8 cellular contexts compared by ENCODE assay signal in the genomic region with DNA sequence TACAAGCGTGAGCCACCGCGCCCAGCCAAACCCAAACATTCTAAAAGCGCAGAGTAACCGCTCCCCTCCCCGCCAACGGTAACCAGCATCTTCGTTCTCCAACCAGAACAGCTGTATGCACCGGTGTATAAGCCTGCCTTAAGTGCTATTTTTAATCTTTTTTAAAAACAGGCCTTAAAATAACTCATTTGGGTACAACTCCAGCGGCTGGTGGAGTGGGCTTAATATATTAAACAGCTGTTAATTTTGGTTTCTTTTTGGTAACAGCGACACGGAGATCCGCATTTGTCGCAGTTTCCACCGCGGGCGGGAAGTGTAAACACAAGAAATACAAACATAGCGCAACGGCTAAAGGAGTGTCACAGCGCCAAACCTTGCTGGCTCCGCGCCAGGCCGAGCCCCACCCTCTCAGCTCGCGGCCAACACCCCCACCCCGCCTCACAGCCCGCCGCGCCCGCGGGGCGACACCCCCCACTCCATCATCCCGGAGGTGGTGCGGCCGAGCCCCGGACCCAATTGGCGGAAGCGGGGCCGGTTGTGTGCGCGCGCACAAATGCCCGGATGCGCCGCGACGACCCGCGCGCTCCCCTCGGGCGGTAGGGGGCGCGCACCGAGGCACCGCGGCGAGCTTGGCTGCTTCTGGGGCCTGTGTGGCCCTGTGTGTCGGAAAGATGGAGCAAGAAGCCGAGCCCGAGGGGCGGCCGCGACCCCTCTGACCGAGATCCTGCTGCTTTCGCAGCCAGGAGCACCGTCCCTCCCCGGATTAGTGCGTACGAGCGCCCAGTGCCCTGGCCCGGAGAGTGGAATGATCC. TPM values are rescaled to one million over a fixed set of nuclear protein-coding genes. Genes with fewer than 3 reads are reported as not detected.
A peak's percentile ranks its signal among the peaks of the same experiment; 100 is the strongest.
DNase-seq lines count a peak whose midpoint lies in the region; ATAC-seq and TF ChIP-seq lines count a peak whose summit lies in the region.

Gene MDM2, plus strand, starts transcription at position 602 of the 812 bp plus-strand sequence. CDS start 301 bp downstream, outside the sequence.

- peak in 1 of 4 donors; percentile 50 for TF ChIP-seq EP300 in upper lobe of left lung (IDR thresholded peaks at IDR 0.05)

- H3K4me3 ChIP-seq in adipocyte (ENCODE audit: low read length), result peak within 1 kb of the TSS; percentile 81
- H3K4me3 ChIP-seq in upper lobe of left lung, result peak within 1 kb of the TSS; percentile 71 to 92 (median 85)

- TF ChIP-seq POLR2A in upper lobe of left lung (IDR thresholded peaks at IDR 0.05), result peak in 3 of 4 donors; percentile 74 to 96 (median 82)

- peak within 1 kb of the TSS; percentile 100 for H3K9ac ChIP-seq in adipocyte (ENCODE audit: low read length)

- peak within 1 kb of the TSS; percentile 96 to 99 (median 97) for H3K27ac ChIP-seq in upper lobe of left lung

- peak; percentile 97 for DNase-seq in GM13977 (ENCODE audit: low spot score)
- peak; percentile 74 for DNase-seq in NCI-H1436 treated with DMSO at 0.1 percent for 48 hours (lab: John Stamatoyannopoulos, UW)
- peak; percentile 97 for DNase-seq in T follicular helper cell (ENCODE audit: low read depth)
- DNase-seq in adipocyte (ENCODE audit: low read depth), result peak; percentile 96
- DNase-seq in cardiac septum (ENCODE audit: low spot score), result peak; percentile 95
- DNase-seq in posterior vena cava (ENCODE audit: low spot score), result peak; percentile 99
- DNase-seq in upper lobe of left lung, result peak; percentile 97 to 100

- H3K9me3 ChIP-seq in adipocyte (ENCODE audit: control insufficient read depth, low read length), result no peaks in the 10 kb centered on the region
- H3K9me3 ChIP-seq in upper lobe of left lung, result no peaks in the 10 kb centered on the region

- ATAC-seq in HG02870 (IDR thresholded peaks at IDR 0.05; ENCODE audit: unreplicated experiment) (peak; percentile 67), upper lobe of left lung (ENCODE audit: low FRiP score in 2 of 2) (peak; percentile 95 to 98)

- H3K36me3 ChIP-seq in adipocyte (ENCODE audit: control insufficient read depth, insufficient read depth, low read length, severe bottlenecking) (peaks cover 24% of the 10 kb centered on the region), upper lobe of left lung (peaks cover 0 to 23% (median 8%) of the 10 kb centered on the region in 4 donors)

- in situ Hi-C loops in GM13977 (cut with MboI; ENCODE audit: low pct_unique_long_range_greater_than_20kb, low sequenced_read_pairs, unreplicated experiment), result no loop called here

- intact Hi-C loops in cardiac septum (cut with DNase I) (loop anchor here (2.0 to 5.0 kb wide), 2 partner anchors 61 to 195 kb away; partner anchors contain the start of genes RAP1B and SLC35E3), posterior vena cava (cut with DNase I) (loop anchor here in 1 of 2 donors (5.0 kb wide), 1 partner anchor 60 kb away; the partner anchor contains the start of gene SLC35E3)

- peaks cover 24% of the 10 kb centered on the region for H3K4me1 ChIP-seq in adipocyte (ENCODE audit: control insufficient read depth, insufficient read depth, low read length)
- peaks cover 14 to 39% (median 23%) of the 10 kb centered on the region in 4 donors for H3K4me1 ChIP-seq in upper lobe of left lung

- 1% methylated on average over 15 to 36 of the region's 72 CpGs for WGBS in upper lobe of left lung, 2 donors

- no peaks in the 10 kb centered on the region for H3K27me3 ChIP-seq in adipocyte (replicated peaks; ENCODE audit: control insufficient read depth, insufficient read depth, low read length)
- H3K27me3 ChIP-seq in upper lobe of left lung, result no peaks in the 10 kb centered on the region

- TF ChIP-seq CTCF in GM13977 (IDR thresholded peaks at IDR 0.05; ENCODE audit: extremely low read depth, insufficient read depth, missing control alignments) (peak; percentile 85), upper lobe of left lung (IDR thresholded peaks at IDR 0.05) (peak; percentile 60 to 96 (median 95))

RNA-seq across cellular contexts. Expression of gene MDM2, which starts in this region (rescaled TPM):
- total RNA-seq in cardiac septum, result 47.9 TPM
- total RNA-seq in posterior vena cava, result 100 to 1,000 TPM; 114 to 126 TPM
- 100 to 1,000 TPM in 3 of 6 donors, 10 to 100 TPM in 3; 64.6 to 162 (median 108) TPM for total RNA-seq in upper lobe of left lung

Comparison
In these comparisons a context has a peak if more than half of its experiments do, and no peak if none do; other contexts are left out.
1. Peak in every context shown above with its lines: DNase-seq, ATAC-seq, H3K4me3 ChIP-seq and H3K27ac ChIP-seq.